In the genomic region with DNA sequence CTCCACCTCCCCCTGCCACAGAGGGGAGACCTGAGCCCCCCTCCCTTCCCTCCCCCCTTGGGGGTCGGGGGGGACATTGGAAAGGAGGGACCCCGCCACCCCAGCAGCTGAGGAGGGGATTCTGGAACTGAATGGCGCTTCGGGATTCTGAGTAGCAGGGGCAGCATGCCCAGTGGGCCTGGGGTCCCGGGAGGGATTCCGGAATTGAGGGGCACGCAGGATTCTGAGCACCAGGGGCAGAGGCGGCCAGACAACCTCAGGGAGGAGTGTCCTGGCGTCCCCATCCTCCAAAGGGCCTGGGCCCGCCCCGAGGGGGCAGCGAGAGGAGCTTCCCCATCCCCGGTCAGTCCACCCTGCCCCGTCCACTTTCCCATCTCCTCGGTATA, we compare ENCODE assay signal across 13 cellular contexts. TPM values are rescaled to one million over a fixed set of nuclear protein-coding genes. Genes with fewer than 3 reads are reported as not detected.
A peak's percentile ranks its signal among the peaks of the same experiment; 100 is the strongest.
DNase-seq lines count a peak whose midpoint lies in the region; ATAC-seq and TF ChIP-seq lines count a peak whose summit lies in the region.
"Had no signal": no experiment of that assay in that cellular context is flagged by ENCODE, and none has a peak within 500 bp of the region (broad histone marks: within the 10 kb centered on the region; RNA-seq: fewer than 3 reads in every experiment).

No MANE protein-coding gene starts in this region.

- H3K36me3 Mint-ChIP-seq in CD8-positive, alpha-beta memory T cell = peaks cover 0 to 38% (median 5%) of the 10 kb centered on the region in 3 donors

- intact Hi-C loops in Right ventricle myocardium inferior (cut with DNase I) = loop anchor here (10.0 kb wide), 1 partner anchor 432 kb away; no protein-coding TSS in a partner anchor
- intact Hi-C loops in Right ventricle myocardium superior (cut with DNase I) = loop anchor here (10.0 kb wide), 2 partner anchors 152 to 442 kb away; a partner anchor contains a TSS
- intact Hi-C loops in HCT116 (cut with micrococcal nuclease) = loop anchor here (1.0 to 5.0 kb wide), 2 partner anchors 48 to 154 kb away; no protein-coding TSS in a partner anchor
- intact Hi-C loops in body of pancreas (cut with DNase I) = no loop called here
- intact Hi-C loops in sciatic nerve (cut with DNase I) = loop anchor here (5.0 kb wide), 1 partner anchor 54 kb away; a partner anchor contains a TSS
- intact Hi-C loops in testis (cut with DNase I; ENCODE audit: low total_unique reads) = loop anchor here (5.0 kb wide), 1 partner anchor 49 kb away; no protein-coding TSS in a partner anchor

- no peak overlapping the region for H3K27ac ChIP-seq in HCT116 (ENCODE audit: low read depth, low read length)
- no peak overlapping the region for H3K27ac ChIP-seq in body of pancreas
- no peak overlapping the region for H3K27ac ChIP-seq in CD8-positive, alpha-beta memory T cell (ENCODE audit: low read depth, low read length)
- H3K27ac ChIP-seq in testis = no peak overlapping the region
- H3K27ac ChIP-seq: Peyer's patch, SJCRH30 had no signal

- ATAC-seq in Right ventricle myocardium inferior = no peak
- ATAC-seq in Right ventricle myocardium superior (ENCODE audit: poor library complexity) = no peak
- ATAC-seq in HCT116 = no peak
- ATAC-seq in body of pancreas = peak; percentile 3
- peak; percentile 9 for ATAC-seq in sciatic nerve

- no peak for TF ChIP-seq RAD21 in HCT116 (IDR thresholded peaks at IDR 0.05; ENCODE audit: low read depth)

- RAD21 ChIA-PET in HCT116 (lab: Charles Lee; ENCODE audit: low non-redundant PET in 1 of 2, low total read pairs in 2 of 2, uncharacterized antibody in 2 of 2, unreplicated experiment in 2 of 2) = interaction anchor here (0.6 to 1.5 kb wide), 2 partner anchors 14 to 49 kb away, joined by 3 to 4 read pairs; no protein-coding TSS in a partner anchor

- TF ChIP-seq POLR2A in HCT116 (IDR thresholded peaks at IDR 0.05; ENCODE audit: borderline replicate concordance, extremely low read depth, insufficient read depth, insufficient read length) (no peak), body of pancreas (IDR thresholded peaks at IDR 0.05) (no peak), testis (IDR thresholded peaks at IDR 0.05) (no peak)

- peaks cover 14% of the 10 kb centered on the region; the same call in 1 of the 2 replicates for H3K79me2 ChIP-seq in HCT116 (ENCODE audit: insufficient read depth, low read length)

- peaks cover 20 to 22% of the 10 kb centered on the region in 2 donors for H3K27me3 Mint-ChIP-seq in CD8-positive, alpha-beta memory T cell

- H3K9me3 Mint-ChIP-seq in CD8-positive, alpha-beta memory T cell = no peaks in the 10 kb centered on the region
- H3K9me3 Mint-ChIP-seq: CD4-positive, CD25-positive, alpha-beta regulatory T cell had no signal

- peak; percentile 35 for DNase-seq in Right ventricle myocardium inferior (ENCODE audit: missing footprints)
- no peak for DNase-seq in Right ventricle myocardium superior
- no peak for DNase-seq in HCT116 (ENCODE audit: low read depth, low spot score)
- no peak for DNase-seq in body of pancreas
- no peak for DNase-seq in sciatic nerve (ENCODE audit: low spot score)
- DNase-seq in CD8-positive, alpha-beta memory T cell = no peak
- DNase-seq in testis = no peak
- no peak for DNase-seq in SIG-M5 treated with dmso at 0.1 percent for 504 hours (lab: John Stamatoyannopoulos, UW; ENCODE audit: unreplicated experiment)
- DNase-seq: GF-D8 had no signal

- H3K36me3 ChIP-seq in HCT116 (ENCODE audit: control insufficient read depth in 1 of 2, insufficient read depth in 2 of 2, low read length in 2 of 2) (peaks cover 12 to 34% of the 10 kb centered on the region in 2 experiments; a peak in 3 of 4 replicates), body of pancreas (replicated peaks in 1 of 2; ENCODE audit: insufficient read depth in 1 of 2, low read depth in 2 of 2) (peaks cover 0 to 2% of the 10 kb centered on the region in 2 donors), testis (ENCODE audit: low read depth, missing control alignments) (no peaks in the 10 kb centered on the region)
- peaks cover 3% of the 10 kb centered on the region for H3K36me3 ChIP-seq in CD8-positive, alpha-beta memory T cell (ENCODE audit: insufficient read depth, low read length)

- CTCF ChIA-PET in HCT116 (lab: Charles Lee) = interaction anchor here (0.8 to 1.7 kb wide), 2 partner anchors 13 to 49 kb away, joined by 3 to 9 read pairs; no protein-coding TSS in a partner anchor
- CTCF ChIA-PET in CD8-positive, alpha-beta memory T cell (lab: Charles Lee) = interaction anchor here (0.5 to 4.2 kb wide), 9 partner anchors 10 to 190 kb away, joined by 3 to 13 read pairs (median 3); a partner anchor contains a TSS

- no peak overlapping the region for H3K4me3 Mint-ChIP-seq in CD8-positive, alpha-beta memory T cell
- H3K4me3 Mint-ChIP-seq: CD4-positive, CD25-positive, alpha-beta regulatory T cell; GM23338 had no signal

- H3K27ac Mint-ChIP-seq in CD8-positive, alpha-beta memory T cell = peak overlapping the region in 1 of 8 donors; percentile 50
- H3K27ac Mint-ChIP-seq: GM23338 had no signal

- no peak overlapping the region for H2AFZ ChIP-seq in HCT116 (ENCODE audit: low read depth, low read length, poor library complexity, severe bottlenecking)
- H2AFZ ChIP-seq: GM23338 had no signal

- H3K4me3 ChIP-seq in HCT116 (replicated peaks in 1 of 2; ENCODE audit: low read depth in 1 of 2, low read length in 2 of 2) (no peak overlapping the region), body of pancreas (no peak overlapping the region), testis (no peak overlapping the region)
- H3K4me3 ChIP-seq in CD8-positive, alpha-beta memory T cell (ENCODE audit: low read length) = no peak overlapping the region
- H3K4me3 ChIP-seq: GM23338, Peyer's patch, SJCRH30 had no signal

- POLR2A ChIA-PET in HCT116 (lab: Charles Lee) = no interaction called here
- POLR2A ChIA-PET in CD8-positive, alpha-beta memory T cell (lab: Charles Lee) = no interaction called here

- TF ChIP-seq CTCF in HCT116 (IDR thresholded peaks at IDR 0.05 in 2 of 3, conservative IDR thresholded peaks at IDR 0.05 in 1 of 3; ENCODE audit: borderline replicate concordance in 1 of 3, insufficient read depth in 1 of 3, low read depth in 2 of 3, low read length in 2 of 3) (no peak), body of pancreas (IDR thresholded peaks at IDR 0.05) (no peak), testis (IDR thresholded peaks at IDR 0.05) (no peak)

- no peak overlapping the region for H3K9ac ChIP-seq in HCT116 (ENCODE audit: low read length)

- no peak overlapping the region for H3K4me2 ChIP-seq in HCT116 (ENCODE audit: low read length)
- H3K4me2 ChIP-seq: GM23338 had no signal

- H3K4me1 ChIP-seq in HCT116 (ENCODE audit: control insufficient read depth in 1 of 2, insufficient read depth in 2 of 2, low read length in 2 of 2) = peaks cover 4 to 32% of the 10 kb centered on the region in 2 experiments; a peak in 3 of 4 replicates
- H3K4me1 ChIP-seq in body of pancreas = peaks cover 29% of the 10 kb centered on the region
- H3K4me1 ChIP-seq in CD8-positive, alpha-beta memory T cell (ENCODE audit: insufficient read depth, low read length) = peaks cover 6% of the 10 kb centered on the region
- peaks cover 22% of the 10 kb centered on the region for H3K4me1 ChIP-seq in testis

- H4K20me1 ChIP-seq in HCT116 (ENCODE audit: insufficient read depth) = no peaks in the 10 kb centered on the region

- H3K27me3 ChIP-seq in HCT116 (ENCODE audit: insufficient read depth, low read length) = no peaks in the 10 kb centered on the region
- H3K27me3 ChIP-seq in body of pancreas = peaks cover 0 to 11% of the 10 kb centered on the region in 2 donors
- peaks cover 10% of the 10 kb centered on the region for H3K27me3 ChIP-seq in CD8-positive, alpha-beta memory T cell (ENCODE audit: insufficient read depth, low read length, poor library complexity, severe bottlenecking)
- H3K27me3 ChIP-seq in testis = no peaks in the 10 kb centered on the region
- H3K27me3 ChIP-seq: SJCRH30 had no signal

- 63 to 67% methylated on average over 10 to 13 of the region's 15 CpGs for WGBS in body of pancreas, 2 donors
- 65 to 79% methylated on average over 13 to 15 of the region's 15 CpGs for WGBS in testis, 2 donors

- BruUV-seq in HCT116 (replicated peaks; lab: Mats Ljungman, UMichigan) = TSS peak; percentile 49

- H3K9me2 ChIP-seq in HCT116 (ENCODE audit: insufficient read depth) = no peaks in the 10 kb centered on the region

- H3K9me3 ChIP-seq in HCT116 (ENCODE audit: control insufficient read depth in 1 of 2, insufficient read depth in 1 of 2, low read depth in 1 of 2, low read length in 2 of 2) = no peaks in the 10 kb centered on the region
- H3K9me3 ChIP-seq in body of pancreas = no peaks in the 10 kb centered on the region
- H3K9me3 ChIP-seq in CD8-positive, alpha-beta memory T cell (ENCODE audit: low read length) = no peaks in the 10 kb centered on the region
- no peaks in the 10 kb centered on the region for H3K9me3 ChIP-seq in testis
- H3K9me3 ChIP-seq: Peyer's patch, SJCRH30 had no signal

- peaks cover 3 to 15% (median 7%) of the 10 kb centered on the region in 3 donors for H3K4me1 Mint-ChIP-seq in CD8-positive, alpha-beta memory T cell

RNA-seq across cellular contexts. Expression of a gene that starts 2.4 kb away (rescaled TPM):
- total RNA-seq in Right ventricle myocardium inferior (9.9 TPM), Right ventricle myocardium superior (13.6 TPM), HCT116 (2021; ENCODE audit: unreplicated experiment) (7.2 TPM), body of pancreas (100 to 1,000 TPM in 1 of 2 donors, 10 to 100 TPM in 1; 77.6 to 216 TPM), sciatic nerve (79.3 TPM), testis (100 to 1,000 TPM; 215 to 494 TPM)
- 1.4 and 2.1 TPM in 2 replicates for polyA plus RNA-seq in HCT116 (2012)
- 1 to 10 TPM; 4.5 TPM for total RNA-seq in CD8-positive, alpha-beta memory T cell
- not detected for polyA plus RNA-seq in CD8-positive, alpha-beta memory T cell
- polyA plus RNA-seq in testis (ENCODE audit: insufficient read depth, low read depth, low replicate concordance) = 185 TPM
- polyA plus RNA-seq: CD4-positive, CD25-positive, alpha-beta regulatory T cell had no signal

RNA-seq across cellular contexts. Expression of a gene that starts 11.2 kb away (rescaled TPM):
- 1.4 TPM for total RNA-seq in Right ventricle myocardium inferior
- total RNA-seq in Right ventricle myocardium superior = 1.00 TPM
- 5.1 TPM for total RNA-seq in HCT116 (2021; ENCODE audit: unreplicated experiment)
- 0.32 and 0.51 TPM in 2 replicates for polyA plus RNA-seq in HCT116 (2012)
- 10 to 100 TPM in 1 of 2 donors, 1 to 10 TPM in 1; 5.4 to 24.1 TPM for total RNA-seq in body of pancreas
- 29.0 TPM for total RNA-seq in sciatic nerve
- total RNA-seq in CD8-positive, alpha-beta memory T cell = 1 to 10 TPM; 4.6 to 5.7 TPM
- not detected for polyA plus RNA-seq in CD8-positive, alpha-beta memory T cell
- total RNA-seq in testis = 10 to 100 TPM in 1 of 2 donors, 1 to 10 TPM in 1; 9.4 to 43.9 TPM
- 42.9 TPM for polyA plus RNA-seq in testis (ENCODE audit: insufficient read depth, low read depth, low replicate concordance)
- total RNA-seq: CD4-positive, CD25-positive, alpha-beta regulatory T cell had no signal
- polyA plus RNA-seq: CD4-positive, CD25-positive, alpha-beta regulatory T cell had no signal

RNA-seq across cellular contexts. Expression of a gene that starts 12.2 kb away (rescaled TPM):
- total RNA-seq in Right ventricle myocardium inferior (45.3 TPM), Right ventricle myocardium superior (48.9 TPM), HCT116 (2021; ENCODE audit: unreplicated experiment) (178 TPM), body of pancreas (10 to 100 TPM; 19.7 to 34.3 TPM), sciatic nerve (29.1 TPM), testis (10 to 100 TPM; 54.7 to 67.3 TPM)
- 103 and 112 TPM in 2 replicates for polyA plus RNA-seq in HCT116 (2012)
- total RNA-seq in CD8-positive, alpha-beta memory T cell = 100 to 1,000 TPM; 211 to 218 TPM
- polyA plus RNA-seq in CD8-positive, alpha-beta memory T cell = 41.4 TPM
- 43.1 TPM for polyA plus RNA-seq in testis (ENCODE audit: insufficient read depth, low read depth, low replicate concordance)

RNA-seq across cellular contexts. Expression of a gene that starts 38.8 kb away (rescaled TPM):
- total RNA-seq in Right ventricle myocardium inferior (not detected), Right ventricle myocardium superior (not detected), HCT116 (2021; ENCODE audit: unreplicated experiment) (not detected), body of pancreas (not detected), sciatic nerve (not detected), testis (not detected)
- not detected in 2 replicates for polyA plus RNA-seq in HCT116 (2012)
- not detected for total RNA-seq in CD8-positive, alpha-beta memory T cell
- polyA plus RNA-seq in CD8-positive, alpha-beta memory T cell = not detected
- not detected for polyA plus RNA-seq in testis (ENCODE audit: insufficient read depth, low read depth, low replicate concordance)
- total RNA-seq: CD4-positive, CD25-positive, alpha-beta regulatory T cell; GM23338; Peyer's patch had no signal
- polyA plus RNA-seq: CD4-positive, CD25-positive, alpha-beta regulatory T cell; GM23338 had no signal

RNA-seq across cellular contexts. Expression of a gene that starts 42.6 kb away (rescaled TPM):
- total RNA-seq in Right ventricle myocardium inferior = not detected
- not detected for total RNA-seq in Right ventricle myocardium superior
- total RNA-seq in HCT116 (2021; ENCODE audit: unreplicated experiment) = not detected
- polyA plus RNA-seq in HCT116 (2012) = not detected in 2 replicates
- total RNA-seq in body of pancreas = not detected
- 4.2 TPM for total RNA-seq in sciatic nerve
- not detected for total RNA-seq in CD8-positive, alpha-beta memory T cell
- not detected for polyA plus RNA-seq in CD8-positive, alpha-beta memory T cell
- 1 to 10 TPM; 1.1 to 1.2 TPM for total RNA-seq in testis
- polyA plus RNA-seq in testis (ENCODE audit: insufficient read depth, low read depth, low replicate concordance) = 2.9 TPM
- total RNA-seq: CD4-positive, CD25-positive, alpha-beta regulatory T cell; GM23338; SJCRH30 had no signal
- polyA plus RNA-seq: CD4-positive, CD25-positive, alpha-beta regulatory T cell; GM23338 had no signal

Comparison
In these comparisons a context has a peak if more than half of its experiments do, and no peak if none do; other contexts are left out.
1. ATAC-seq: peak in body of pancreas (single experiment) and sciatic nerve (single experiment); none in Right ventricle myocardium inferior (single experiment), Right ventricle myocardium superior (single experiment) and HCT116 (single experiment).